19 cellular contexts compared by ENCODE assay signal in genomic region chr17:68812876-68813584, GRCh38.
DNase-seq lines count a peak whose midpoint lies in the region; ATAC-seq and TF ChIP-seq lines count a peak whose summit lies in the region.
"Had no signal": no experiment of that assay in that cellular context is flagged by ENCODE, and none has a peak within 500 bp of the region (broad histone marks: within the 10 kb centered on the region; RNA-seq: fewer than 3 reads in every experiment).

No MANE protein-coding gene starts in this region.

- H3K9me3 ChIP-seq in endodermal cell (ENCODE audit: control insufficient read depth, low read length) = peaks cover 11% of the 10 kb centered on the region
- H3K9me3 ChIP-seq in CD4-positive, alpha-beta T cell (ENCODE audit: control insufficient read depth, low read length) = peaks cover 6% of the 10 kb centered on the region
- H3K9me3 ChIP-seq: Caco-2, ovary, sigmoid colon, stomach, upper lobe of right lung had no signal

- H3K27ac Mint-ChIP-seq in endodermal cell (no peak overlapping the region), neural crest cell (ENCODE audit: unreplicated experiment) (peak overlapping the region; percentile 43)
- H3K27ac Mint-ChIP-seq in CD4-positive, alpha-beta T cell = no peak overlapping the region
- H3K27ac Mint-ChIP-seq: T-cell had no signal

- H3K4me1 ChIP-seq in endodermal cell (ENCODE audit: control insufficient read depth, insufficient read depth, low read length) = no peaks in the 10 kb centered on the region
- H3K4me1 ChIP-seq: Caco-2, sigmoid colon, stomach, upper lobe of right lung had no signal

- H3K4me1 Mint-ChIP-seq in endodermal cell (no peaks in the 10 kb centered on the region), neural crest cell (peaks cover 30% of the 10 kb centered on the region)
- no peaks in the 10 kb centered on the region for H3K4me1 Mint-ChIP-seq in CD4-positive, alpha-beta T cell (ENCODE audit: low read depth)
- H3K4me1 Mint-ChIP-seq: T-cell had no signal

- CTCF ChIA-PET in CD4-positive, alpha-beta T cell (lab: Charles Lee) = no interaction called here

- intact Hi-C loops in CD4-positive, alpha-beta T cell (cut with DNase I, micrococcal nuclease) = no loop called here

- POLR2A ChIA-PET in CD4-positive, alpha-beta T cell (lab: Charles Lee) = no interaction called here

- DNase-seq in GM04503 (ENCODE audit: low read depth) (peak; percentile 53), NOMO-1 (lab: John Stamatoyannopoulos, UW; ENCODE audit: unreplicated experiment in 2 of 2) (peak; percentile 59 to 86), endodermal cell (no peak), neural crest cell (ENCODE audit: low read depth, low spot score) (no peak), C1 segment of cervical spinal cord (lab: John Stamatoyannopoulos, UW) (no peak), mucosa of gallbladder (ENCODE audit: low spot score) (no peak)
- DNase-seq in CD4-positive, alpha-beta T cell = no peak
- DNase-seq: activated CD4-positive, alpha-beta T cell treated with anti-CD3 and anti-CD28 coated beads, Interleukin-2, amount 50 U/mL, for 4 hours; amygdala; Caco-2; cerebellar nuclear complex; NCI-H2171 treated with DMSO at 0.1 percent for 48 hours; ovary; sigmoid colon; stimulated activated CD4-positive, alpha-beta T cell treated with anti-CD3 and anti-CD28 coated beads, Interleukin-1b, Interleukin-23, amount 100 ng/mL, for 48 hours; stomach; T-cell; upper lobe of right lung had no signal

- 87 to 100% methylated on average over 1 of the region's 1 CpG for WGBS in endodermal cell (ENCODE audit: insufficient coverage in 1 of 2, insufficient read length in 1 of 2), 2 experiments

- no peaks in the 10 kb centered on the region for H3K36me3 ChIP-seq in endodermal cell (ENCODE audit: control insufficient read depth, insufficient read depth, low read length)
- H3K36me3 ChIP-seq: gastroesophageal sphincter, ovary, sigmoid colon, stomach, upper lobe of right lung had no signal

- no peaks in the 10 kb centered on the region for H3K27me3 Mint-ChIP-seq in endodermal cell (ENCODE audit: insufficient read depth)
- no peaks in the 10 kb centered on the region for H3K27me3 Mint-ChIP-seq in neural crest cell (ENCODE audit: low read depth)
- peaks cover 5% of the 10 kb centered on the region for H3K27me3 Mint-ChIP-seq in CD4-positive, alpha-beta T cell

- peak overlapping the region; percentile 19 for H3K27ac ChIP-seq in endodermal cell (ENCODE audit: low read depth, low read length)
- H3K27ac ChIP-seq in CD4-positive, alpha-beta T cell (ENCODE audit: low read depth, low read length) = no peak overlapping the region
- H3K27ac ChIP-seq: gastroesophageal sphincter, ovary, sigmoid colon, stomach, upper lobe of right lung had no signal

- no peaks in the 10 kb centered on the region for H3K27me3 ChIP-seq in endodermal cell (ENCODE audit: control insufficient read depth, insufficient read depth, low read length, poor library complexity, severe bottlenecking)
- no peaks in the 10 kb centered on the region for H3K27me3 ChIP-seq in CD4-positive, alpha-beta T cell (ENCODE audit: control insufficient read depth, insufficient read depth, low read length)
- H3K27me3 ChIP-seq: gastroesophageal sphincter, ovary, sigmoid colon, stomach, upper lobe of right lung had no signal

- no peak overlapping the region for H3K9ac ChIP-seq in endodermal cell (ENCODE audit: extremely low read depth, low read length, poor library complexity, severe bottlenecking)

- H3K36me3 Mint-ChIP-seq in endodermal cell (ENCODE audit: low read depth) = no peaks in the 10 kb centered on the region
- peaks cover 10% of the 10 kb centered on the region for H3K36me3 Mint-ChIP-seq in neural crest cell (ENCODE audit: low read depth)
- no peaks in the 10 kb centered on the region for H3K36me3 Mint-ChIP-seq in CD4-positive, alpha-beta T cell (ENCODE audit: low read depth)
- H3K36me3 Mint-ChIP-seq: T-cell had no signal

- H3K4me3 Mint-ChIP-seq in endodermal cell (no peak overlapping the region), neural crest cell (no peak overlapping the region)
- H3K4me3 Mint-ChIP-seq in CD4-positive, alpha-beta T cell = no peak overlapping the region
- H3K4me3 Mint-ChIP-seq: T-cell had no signal

- H3K9me3 Mint-ChIP-seq in endodermal cell (peaks cover 13% of the 10 kb centered on the region), neural crest cell (peaks cover 12% of the 10 kb centered on the region)
- no peaks in the 10 kb centered on the region for H3K9me3 Mint-ChIP-seq in CD4-positive, alpha-beta T cell

- no peak for TF ChIP-seq CTCF in endodermal cell (conservative IDR thresholded peaks at IDR 0.05)
- no peak for TF ChIP-seq CTCF in neural crest cell (conservative IDR thresholded peaks at IDR 0.05)
- TF ChIP-seq CTCF in CD4-positive, alpha-beta T cell (IDR thresholded peaks at IDR 0.05) = no peak

- ATAC-seq in CD4-positive, alpha-beta T cell (ENCODE audit: poor library complexity) = no peak
- ATAC-seq: gastroesophageal sphincter, T-cell, upper lobe of right lung had no signal

- H3K4me3 ChIP-seq in endodermal cell (ENCODE audit: low read length) = no peak overlapping the region
- H3K4me3 ChIP-seq: gastroesophageal sphincter, ovary, sigmoid colon, stomach, upper lobe of right lung had no signal

Comparison
In these comparisons a context has a peak if more than half of its experiments do, and no peak if none do; other contexts are left out.
1. DNase-seq: peak in GM04503 (single experiment) and NOMO-1 (2 of 2); none in endodermal cell (single experiment), neural crest cell (single experiment), CD4-positive, alpha-beta T cell (0 of 10), C1 segment of cervical spinal cord (0 of 14) and mucosa of gallbladder (single experiment).